Comparison of ENCODE assay signal across 8 cellular contexts in genomic region chr3:141303481-141304223, GRCh38.
DNase-seq lines count a peak whose midpoint lies in the region; ATAC-seq and TF ChIP-seq lines count a peak whose summit lies in the region.

No MANE protein-coding gene starts in this region.

- TF ChIP-seq CTCF in GM12865 (IDR thresholded peaks at IDR 0.05; ENCODE audit: insufficient read depth, low read depth, low read length, missing control alignments) = peak; percentile 53

- no peak overlapping the region for H3K4me3 ChIP-seq in GM12865 (ENCODE audit: low read depth, low read length)

- H3K9me3 Mint-ChIP-seq in T-helper 2 cell treated with Interferon-gamma antibody and Interleukin-4, amounts not matched to agents 5 μg/mL and 100 μg/mL, for 36 hours = peaks cover 4% of the 10 kb centered on the region
- H3K9me3 Mint-ChIP-seq in central memory CD8-positive, alpha-beta T cell = no peaks in the 10 kb centered on the region
- no peaks in the 10 kb centered on the region for H3K9me3 Mint-ChIP-seq in stimulated activated effector memory CD8-positive, alpha-beta T cell treated with anti-CD3 and anti-CD28 coated beads, Interleukin-12 subunit alpha, Interleukin-12 subunit beta, amount 100 ng/mL, for 72 hours

- DNase-seq in A172 (ENCODE audit: low spot score) (peak; percentile 79), GM12865 (ENCODE audit: low read depth) (peak; percentile 89), NCI-H2081 (lab: John Stamatoyannopoulos, UW) (peak; percentile 87 to 89), left kidney (ENCODE audit: low read depth, low spot score) (peak; percentile 90)
- peak; percentile 43 for DNase-seq in T-helper 2 cell treated with Interferon-gamma antibody and Interleukin-4, amounts not matched to agents 5 μg/mL and 100 μg/mL, for 36 hours (ENCODE audit: low spot score)
- peak; percentile 33 to 50 for DNase-seq in central memory CD8-positive, alpha-beta T cell (ENCODE audit: low spot score in 2 of 2)
- peak; percentile 53 to 77 for DNase-seq in stimulated activated effector memory CD8-positive, alpha-beta T cell treated with anti-CD3 and anti-CD28 coated beads, Interleukin-12 subunit alpha, Interleukin-12 subunit beta, amount 100 ng/mL, for 72 hours (ENCODE audit: low spot score in 2 of 2)

- H3K4me1 Mint-ChIP-seq in T-helper 2 cell treated with Interferon-gamma antibody and Interleukin-4, amounts not matched to agents 5 μg/mL and 100 μg/mL, for 36 hours (ENCODE audit: low read depth) = peaks cover 40% of the 10 kb centered on the region
- H3K4me1 Mint-ChIP-seq in central memory CD8-positive, alpha-beta T cell = peaks cover 25% of the 10 kb centered on the region
- peaks cover 17% of the 10 kb centered on the region for H3K4me1 Mint-ChIP-seq in stimulated activated effector memory CD8-positive, alpha-beta T cell treated with anti-CD3 and anti-CD28 coated beads, Interleukin-12 subunit alpha, Interleukin-12 subunit beta, amount 100 ng/mL, for 72 hours

- ATAC-seq in HG02981 (IDR thresholded peaks at IDR 0.05; ENCODE audit: unreplicated experiment) = peak; percentile 72
- ATAC-seq in central memory CD8-positive, alpha-beta T cell (replicated peaks; ENCODE audit: extremely low read depth, poor library complexity, severe bottlenecking) = peak; percentile 30
- ATAC-seq in stimulated activated effector memory CD8-positive, alpha-beta T cell treated with anti-CD3 and anti-CD28 coated beads, Interleukin-12 subunit alpha, Interleukin-12 subunit beta, amount 100 ng/mL, for 72 hours = peak; percentile 72

- H3K27me3 Mint-ChIP-seq in T-helper 2 cell treated with Interferon-gamma antibody and Interleukin-4, amounts not matched to agents 5 μg/mL and 100 μg/mL, for 36 hours (ENCODE audit: low read depth) = no peaks in the 10 kb centered on the region
- H3K27me3 Mint-ChIP-seq in central memory CD8-positive, alpha-beta T cell = no peaks in the 10 kb centered on the region

- H3K4me3 Mint-ChIP-seq in T-helper 2 cell treated with Interferon-gamma antibody and Interleukin-4, amounts not matched to agents 5 μg/mL and 100 μg/mL, for 36 hours = no peak overlapping the region
- H3K4me3 Mint-ChIP-seq in central memory CD8-positive, alpha-beta T cell = no peak overlapping the region
- no peak overlapping the region for H3K4me3 Mint-ChIP-seq in stimulated activated effector memory CD8-positive, alpha-beta T cell treated with anti-CD3 and anti-CD28 coated beads, Interleukin-12 subunit alpha, Interleukin-12 subunit beta, amount 100 ng/mL, for 72 hours

- peaks cover 11% of the 10 kb centered on the region for H3K36me3 Mint-ChIP-seq in T-helper 2 cell treated with Interferon-gamma antibody and Interleukin-4, amounts not matched to agents 5 μg/mL and 100 μg/mL, for 36 hours (ENCODE audit: low read depth)
- peaks cover 2% of the 10 kb centered on the region for H3K36me3 Mint-ChIP-seq in central memory CD8-positive, alpha-beta T cell (ENCODE audit: insufficient read depth)
- H3K36me3 Mint-ChIP-seq in stimulated activated effector memory CD8-positive, alpha-beta T cell treated with anti-CD3 and anti-CD28 coated beads, Interleukin-12 subunit alpha, Interleukin-12 subunit beta, amount 100 ng/mL, for 72 hours = no peaks in the 10 kb centered on the region

- no peak overlapping the region for H3K27ac Mint-ChIP-seq in T-helper 2 cell treated with Interferon-gamma antibody and Interleukin-4, amounts not matched to agents 5 μg/mL and 100 μg/mL, for 36 hours
- no peak overlapping the region for H3K27ac Mint-ChIP-seq in central memory CD8-positive, alpha-beta T cell (ENCODE audit: low read depth)
- no peak overlapping the region for H3K27ac Mint-ChIP-seq in stimulated activated effector memory CD8-positive, alpha-beta T cell treated with anti-CD3 and anti-CD28 coated beads, Interleukin-12 subunit alpha, Interleukin-12 subunit beta, amount 100 ng/mL, for 72 hours
